1 cellular context compared by ENCODE assay signal in genomic region chr7:150322833-150323681, GRCh38.
TF ChIP-seq lines count a peak whose summit lies in the region.

ACTR3C (minus strand) TSS chr7:150323545; CDS start chr7:150295296, 28,249 bp downstream.
LRRC61 (plus strand) TSS chr7:150323355; CDS start chr7:150336862, 13,507 bp downstream.

TF ChIP-seq in K562, 482 proteins besides CTCF, POLR2A, EP300 and RAD21 (continued from another document and continues in another):
- TF ChIP-seq, protein P1, sequence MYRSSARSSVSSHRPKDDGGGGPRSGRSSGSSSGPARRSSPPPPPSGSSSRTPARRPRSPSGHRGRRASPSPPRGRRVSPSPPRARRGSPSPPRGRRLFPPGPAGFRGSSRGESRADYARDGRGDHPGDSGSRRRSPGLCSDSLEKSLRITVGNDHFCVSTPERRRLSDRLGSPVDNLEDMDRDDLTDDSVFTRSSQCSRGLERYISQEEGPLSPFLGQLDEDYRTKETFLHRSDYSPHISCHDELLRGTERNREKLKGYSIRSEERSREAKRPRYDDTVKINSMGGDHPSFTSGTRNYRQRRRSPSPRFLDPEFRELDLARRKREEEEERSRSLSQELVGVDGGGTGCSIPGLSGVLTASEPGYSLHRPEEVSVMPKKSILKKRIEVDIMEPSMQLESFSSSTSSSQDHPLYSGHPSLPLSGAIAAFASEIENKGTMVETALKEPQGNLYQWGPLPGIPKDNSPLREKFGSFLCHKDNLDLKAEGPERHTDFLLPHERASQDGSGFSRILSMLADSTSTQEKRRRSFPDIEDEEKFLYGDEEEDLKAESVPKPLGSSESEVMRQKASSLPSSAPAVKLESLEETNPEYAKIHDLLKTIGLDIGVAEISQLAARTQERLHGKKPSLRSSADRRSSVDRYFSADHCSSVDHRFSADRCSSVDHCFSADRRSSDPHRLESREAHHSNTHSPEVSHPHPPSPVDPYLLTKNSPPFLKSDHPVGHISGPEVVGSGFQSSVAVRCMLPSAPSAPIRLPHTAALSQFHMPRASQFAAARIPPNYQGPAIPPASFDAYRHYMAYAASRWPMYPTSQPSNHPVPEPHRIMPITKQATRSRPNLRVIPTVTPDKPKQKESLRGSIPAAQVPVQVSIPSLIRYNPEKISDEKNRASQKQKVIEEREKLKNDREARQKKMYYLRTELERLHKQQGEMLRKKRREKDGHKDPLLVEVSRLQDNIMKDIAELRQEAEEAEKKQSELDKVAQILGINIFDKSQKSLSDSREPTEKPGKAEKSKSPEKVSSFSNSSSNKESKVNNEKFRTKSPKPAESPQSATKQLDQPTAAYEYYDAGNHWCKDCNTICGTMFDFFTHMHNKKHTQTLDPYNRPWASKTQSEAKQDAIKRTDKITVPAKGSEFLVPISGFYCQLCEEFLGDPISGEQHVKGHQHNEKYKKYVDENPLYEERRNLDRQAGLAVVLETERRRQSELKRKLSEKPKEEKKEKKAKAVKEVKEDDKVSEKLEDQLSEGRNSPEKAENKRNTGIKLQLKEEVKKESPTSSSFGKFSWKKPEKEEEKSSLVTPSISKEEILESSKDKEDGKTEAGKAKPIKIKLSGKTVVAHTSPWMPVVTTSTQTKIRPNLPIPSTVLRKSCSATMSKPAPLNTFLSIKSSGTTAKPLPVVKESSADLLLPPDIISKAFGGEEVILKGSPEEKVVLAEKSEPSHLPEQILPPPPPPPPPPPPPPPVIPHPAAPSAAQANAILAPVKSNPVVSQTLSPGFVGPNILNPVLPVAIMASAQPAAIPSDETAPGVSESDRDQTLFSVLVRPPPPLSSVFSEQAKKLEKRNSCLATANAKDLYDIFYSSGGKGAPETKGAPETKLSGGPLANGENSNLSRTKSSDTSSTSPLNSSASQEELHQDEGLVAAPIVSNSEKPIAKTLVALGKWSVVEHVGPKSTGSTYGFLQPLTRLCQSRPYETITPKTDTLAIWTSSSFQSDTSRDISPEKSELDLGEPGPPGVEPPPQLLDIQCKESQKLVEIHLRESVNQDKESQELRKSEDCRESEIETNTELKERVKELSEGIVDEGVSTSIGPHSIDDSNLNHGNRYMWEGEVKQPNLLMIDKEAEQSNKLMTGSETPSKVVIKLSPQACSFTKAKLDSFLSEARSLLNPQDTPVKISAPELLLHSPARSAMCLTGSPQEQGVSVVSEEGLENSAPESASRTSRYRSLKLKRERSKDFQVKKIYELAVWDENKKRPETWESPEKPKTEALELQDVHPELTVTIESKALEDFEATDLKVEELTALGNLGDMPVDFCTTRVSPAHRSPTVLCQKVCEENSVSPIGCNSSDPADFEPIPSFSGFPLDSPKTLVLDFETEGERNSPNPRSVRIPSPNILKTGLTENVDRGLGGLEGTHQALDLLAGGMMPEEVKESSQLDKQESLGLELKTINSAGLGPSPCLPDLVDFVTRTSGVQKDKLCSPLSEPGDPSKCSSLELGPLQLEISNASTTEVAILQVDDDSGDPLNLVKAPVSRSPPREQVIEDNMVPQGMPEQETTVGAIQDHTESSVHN (IDR thresholded peaks at IDR 0.05; ENCODE audit: borderline replicate concordance in 1 of 2, low read depth in 1 of 2): peak in 1 of 2 experiments; percentile 34; a peak in 1 of 4 replicates
- TF ChIP-seq TCF7 (IDR thresholded peaks at IDR 0.05; ENCODE audit: borderline replicate concordance) (peak; percentile 60; the same call in 1 of the 2 replicates), SMC3 (conservative IDR thresholded peaks at IDR 0.05; ENCODE audit: insufficient read depth, low read depth, low read length) (peak; percentile 53; the same call in 1 of the 2 replicates), ZHX1 (conservative IDR thresholded peaks at IDR 0.05; ENCODE audit: low read length) (0 out of 2 replicates have a peak, but pooled peaks have one; percentile 71), ZNF584 (CRISPR knock-in tag; IDR thresholded peaks at IDR 0.05; ENCODE audit: low read depth) (no peak; the same call in 1 of the 2 replicates), TFE3 (CRISPR knock-in tag; IDR thresholded peaks at IDR 0.05) (no peak; the same call in 1 of the 2 replicates), FOXA1 (IDR thresholded peaks at IDR 0.05; ENCODE audit: borderline replicate concordance) (no peak), SIN3A (IDR thresholded peaks at IDR 0.05; ENCODE audit: borderline replicate concordance in 2 of 2, control insufficient read depth in 1 of 2, low read depth in 2 of 2, low read length in 2 of 2) (peak; percentile 20 to 74; a peak in 3 of 4 replicates), NR2C2 (CRISPR knock-in tag; IDR thresholded peaks at IDR 0.05) (no peak; the same call in none of the 2 replicates), NR2C2 (tag; IDR thresholded peaks at IDR 0.05) (peak; percentile 94), MYC (IDR thresholded peaks at IDR 0.05; ENCODE audit: low read depth, low read length) (peak; percentile 88), MYC (CRISPR knock-in tag; IDR thresholded peaks at IDR 0.05; ENCODE audit: borderline replicate concordance, low read depth) (peak; percentile 98)
- TF ChIP-seq, protein P2, sequence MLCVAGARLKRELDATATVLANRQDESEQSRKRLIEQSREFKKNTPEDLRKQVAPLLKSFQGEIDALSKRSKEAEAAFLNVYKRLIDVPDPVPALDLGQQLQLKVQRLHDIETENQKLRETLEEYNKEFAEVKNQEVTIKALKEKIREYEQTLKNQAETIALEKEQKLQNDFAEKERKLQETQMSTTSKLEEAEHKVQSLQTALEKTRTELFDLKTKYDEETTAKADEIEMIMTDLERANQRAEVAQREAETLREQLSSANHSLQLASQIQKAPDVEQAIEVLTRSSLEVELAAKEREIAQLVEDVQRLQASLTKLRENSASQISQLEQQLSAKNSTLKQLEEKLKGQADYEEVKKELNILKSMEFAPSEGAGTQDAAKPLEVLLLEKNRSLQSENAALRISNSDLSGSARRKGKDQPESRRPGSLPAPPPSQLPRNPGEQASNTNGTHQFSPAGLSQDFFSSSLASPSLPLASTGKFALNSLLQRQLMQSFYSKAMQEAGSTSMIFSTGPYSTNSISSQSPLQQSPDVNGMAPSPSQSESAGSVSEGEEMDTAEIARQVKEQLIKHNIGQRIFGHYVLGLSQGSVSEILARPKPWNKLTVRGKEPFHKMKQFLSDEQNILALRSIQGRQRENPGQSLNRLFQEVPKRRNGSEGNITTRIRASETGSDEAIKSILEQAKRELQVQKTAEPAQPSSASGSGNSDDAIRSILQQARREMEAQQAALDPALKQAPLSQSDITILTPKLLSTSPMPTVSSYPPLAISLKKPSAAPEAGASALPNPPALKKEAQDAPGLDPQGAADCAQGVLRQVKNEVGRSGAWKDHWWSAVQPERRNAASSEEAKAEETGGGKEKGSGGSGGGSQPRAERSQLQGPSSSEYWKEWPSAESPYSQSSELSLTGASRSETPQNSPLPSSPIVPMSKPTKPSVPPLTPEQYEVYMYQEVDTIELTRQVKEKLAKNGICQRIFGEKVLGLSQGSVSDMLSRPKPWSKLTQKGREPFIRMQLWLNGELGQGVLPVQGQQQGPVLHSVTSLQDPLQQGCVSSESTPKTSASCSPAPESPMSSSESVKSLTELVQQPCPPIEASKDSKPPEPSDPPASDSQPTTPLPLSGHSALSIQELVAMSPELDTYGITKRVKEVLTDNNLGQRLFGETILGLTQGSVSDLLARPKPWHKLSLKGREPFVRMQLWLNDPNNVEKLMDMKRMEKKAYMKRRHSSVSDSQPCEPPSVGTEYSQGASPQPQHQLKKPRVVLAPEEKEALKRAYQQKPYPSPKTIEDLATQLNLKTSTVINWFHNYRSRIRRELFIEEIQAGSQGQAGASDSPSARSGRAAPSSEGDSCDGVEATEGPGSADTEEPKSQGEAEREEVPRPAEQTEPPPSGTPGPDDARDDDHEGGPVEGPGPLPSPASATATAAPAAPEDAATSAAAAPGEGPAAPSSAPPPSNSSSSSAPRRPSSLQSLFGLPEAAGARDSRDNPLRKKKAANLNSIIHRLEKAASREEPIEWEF (CRISPR knock-in tag; IDR thresholded peaks at IDR 0.05): no peak; the same call in 1 of the 2 replicates
- TF ChIP-seq, protein P3, sequence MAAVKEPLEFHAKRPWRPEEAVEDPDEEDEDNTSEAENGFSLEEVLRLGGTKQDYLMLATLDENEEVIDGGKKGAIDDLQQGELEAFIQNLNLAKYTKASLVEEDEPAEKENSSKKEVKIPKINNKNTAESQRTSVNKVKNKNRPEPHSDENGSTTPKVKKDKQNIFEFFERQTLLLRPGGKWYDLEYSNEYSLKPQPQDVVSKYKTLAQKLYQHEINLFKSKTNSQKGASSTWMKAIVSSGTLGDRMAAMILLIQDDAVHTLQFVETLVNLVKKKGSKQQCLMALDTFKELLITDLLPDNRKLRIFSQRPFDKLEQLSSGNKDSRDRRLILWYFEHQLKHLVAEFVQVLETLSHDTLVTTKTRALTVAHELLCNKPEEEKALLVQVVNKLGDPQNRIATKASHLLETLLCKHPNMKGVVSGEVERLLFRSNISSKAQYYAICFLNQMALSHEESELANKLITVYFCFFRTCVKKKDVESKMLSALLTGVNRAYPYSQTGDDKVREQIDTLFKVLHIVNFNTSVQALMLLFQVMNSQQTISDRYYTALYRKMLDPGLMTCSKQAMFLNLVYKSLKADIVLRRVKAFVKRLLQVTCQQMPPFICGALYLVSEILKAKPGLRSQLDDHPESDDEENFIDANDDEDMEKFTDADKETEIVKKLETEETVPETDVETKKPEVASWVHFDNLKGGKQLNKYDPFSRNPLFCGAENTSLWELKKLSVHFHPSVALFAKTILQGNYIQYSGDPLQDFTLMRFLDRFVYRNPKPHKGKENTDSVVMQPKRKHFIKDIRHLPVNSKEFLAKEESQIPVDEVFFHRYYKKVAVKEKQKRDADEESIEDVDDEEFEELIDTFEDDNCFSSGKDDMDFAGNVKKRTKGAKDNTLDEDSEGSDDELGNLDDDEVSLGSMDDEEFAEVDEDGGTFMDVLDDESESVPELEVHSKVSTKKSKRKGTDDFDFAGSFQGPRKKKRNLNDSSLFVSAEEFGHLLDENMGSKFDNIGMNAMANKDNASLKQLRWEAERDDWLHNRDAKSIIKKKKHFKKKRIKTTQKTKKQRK (IDR thresholded peaks at IDR 0.05; ENCODE audit: borderline replicate concordance, low read depth, low read length): no peak
- TF ChIP-seq, protein P4, sequence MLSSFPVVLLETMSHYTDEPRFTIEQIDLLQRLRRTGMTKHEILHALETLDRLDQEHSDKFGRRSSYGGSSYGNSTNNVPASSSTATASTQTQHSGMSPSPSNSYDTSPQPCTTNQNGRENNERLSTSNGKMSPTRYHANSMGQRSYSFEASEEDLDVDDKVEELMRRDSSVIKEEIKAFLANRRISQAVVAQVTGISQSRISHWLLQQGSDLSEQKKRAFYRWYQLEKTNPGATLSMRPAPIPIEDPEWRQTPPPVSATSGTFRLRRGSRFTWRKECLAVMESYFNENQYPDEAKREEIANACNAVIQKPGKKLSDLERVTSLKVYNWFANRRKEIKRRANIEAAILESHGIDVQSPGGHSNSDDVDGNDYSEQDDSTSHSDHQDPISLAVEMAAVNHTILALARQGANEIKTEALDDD (IDR thresholded peaks at IDR 0.05): peak; percentile 50; the same call in 1 of the 2 replicates
- TF ChIP-seq, protein P5, sequence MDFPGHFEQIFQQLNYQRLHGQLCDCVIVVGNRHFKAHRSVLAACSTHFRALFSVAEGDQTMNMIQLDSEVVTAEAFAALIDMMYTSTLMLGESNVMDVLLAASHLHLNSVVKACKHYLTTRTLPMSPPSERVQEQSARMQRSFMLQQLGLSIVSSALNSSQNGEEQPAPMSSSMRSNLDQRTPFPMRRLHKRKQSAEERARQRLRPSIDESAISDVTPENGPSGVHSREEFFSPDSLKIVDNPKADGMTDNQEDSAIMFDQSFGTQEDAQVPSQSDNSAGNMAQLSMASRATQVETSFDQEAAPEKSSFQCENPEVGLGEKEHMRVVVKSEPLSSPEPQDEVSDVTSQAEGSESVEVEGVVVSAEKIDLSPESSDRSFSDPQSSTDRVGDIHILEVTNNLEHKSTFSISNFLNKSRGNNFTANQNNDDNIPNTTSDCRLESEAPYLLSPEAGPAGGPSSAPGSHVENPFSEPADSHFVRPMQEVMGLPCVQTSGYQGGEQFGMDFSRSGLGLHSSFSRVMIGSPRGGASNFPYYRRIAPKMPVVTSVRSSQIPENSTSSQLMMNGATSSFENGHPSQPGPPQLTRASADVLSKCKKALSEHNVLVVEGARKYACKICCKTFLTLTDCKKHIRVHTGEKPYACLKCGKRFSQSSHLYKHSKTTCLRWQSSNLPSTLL (IDR thresholded peaks at IDR 0.05): no peak; the same call in 1 of the 2 replicates
- TF ChIP-seq, protein P6, sequence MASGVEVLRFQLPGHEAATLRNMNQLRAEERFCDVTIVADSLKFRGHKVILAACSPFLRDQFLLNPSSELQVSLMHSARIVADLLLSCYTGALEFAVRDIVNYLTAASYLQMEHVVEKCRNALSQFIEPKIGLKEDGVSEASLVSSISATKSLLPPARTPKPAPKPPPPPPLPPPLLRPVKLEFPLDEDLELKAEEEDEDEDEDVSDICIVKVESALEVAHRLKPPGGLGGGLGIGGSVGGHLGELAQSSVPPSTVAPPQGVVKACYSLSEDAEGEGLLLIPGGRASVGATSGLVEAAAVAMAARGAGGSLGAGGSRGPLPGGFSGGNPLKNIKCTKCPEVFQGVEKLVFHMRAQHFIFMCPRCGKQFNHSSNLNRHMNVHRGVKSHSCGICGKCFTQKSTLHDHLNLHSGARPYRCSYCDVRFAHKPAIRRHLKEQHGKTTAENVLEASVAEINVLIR (CRISPR knock-in tag; IDR thresholded peaks at IDR 0.05): peak; percentile 61
